6 cellular contexts compared by ENCODE assay signal in the genomic region with DNA sequence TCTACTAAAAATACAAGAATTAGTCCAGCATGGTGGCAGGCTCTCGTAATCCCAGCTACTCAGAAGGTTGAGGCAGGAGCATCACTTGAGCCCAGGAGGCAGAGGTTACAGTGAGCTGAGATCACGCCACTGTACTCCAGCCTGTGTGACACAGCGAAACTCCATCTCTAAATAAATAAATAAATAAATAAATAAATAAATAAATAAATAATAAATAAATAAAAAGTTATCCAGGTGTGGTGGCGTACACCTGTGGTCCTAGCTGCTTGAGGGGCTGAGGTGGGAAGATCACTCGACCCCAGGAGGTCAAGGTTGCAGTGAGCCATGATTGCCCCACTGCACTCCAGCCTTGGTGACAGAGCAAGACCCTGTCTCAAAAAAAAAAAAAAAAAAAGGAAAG. TPM values are rescaled to one million over a fixed set of nuclear protein-coding genes. Genes with fewer than 3 reads are reported as not detected.
"Had no signal": no experiment of that assay in that cellular context is flagged by ENCODE, and none has a peak within 500 bp of the region (broad histone marks: within the 10 kb centered on the region; RNA-seq: fewer than 3 reads in every experiment).

No MANE protein-coding gene starts in this region.

RNA-seq across cellular contexts. Expression of a gene that starts 0.8 kb away (rescaled TPM):
- total RNA-seq: M059J, OCI-LY7, PC-9, Right ventricle myocardium inferior, RPMI7951, SJCRH30 had no signal
